ENCODE assay signal across 26 cellular contexts in the genomic region with DNA sequence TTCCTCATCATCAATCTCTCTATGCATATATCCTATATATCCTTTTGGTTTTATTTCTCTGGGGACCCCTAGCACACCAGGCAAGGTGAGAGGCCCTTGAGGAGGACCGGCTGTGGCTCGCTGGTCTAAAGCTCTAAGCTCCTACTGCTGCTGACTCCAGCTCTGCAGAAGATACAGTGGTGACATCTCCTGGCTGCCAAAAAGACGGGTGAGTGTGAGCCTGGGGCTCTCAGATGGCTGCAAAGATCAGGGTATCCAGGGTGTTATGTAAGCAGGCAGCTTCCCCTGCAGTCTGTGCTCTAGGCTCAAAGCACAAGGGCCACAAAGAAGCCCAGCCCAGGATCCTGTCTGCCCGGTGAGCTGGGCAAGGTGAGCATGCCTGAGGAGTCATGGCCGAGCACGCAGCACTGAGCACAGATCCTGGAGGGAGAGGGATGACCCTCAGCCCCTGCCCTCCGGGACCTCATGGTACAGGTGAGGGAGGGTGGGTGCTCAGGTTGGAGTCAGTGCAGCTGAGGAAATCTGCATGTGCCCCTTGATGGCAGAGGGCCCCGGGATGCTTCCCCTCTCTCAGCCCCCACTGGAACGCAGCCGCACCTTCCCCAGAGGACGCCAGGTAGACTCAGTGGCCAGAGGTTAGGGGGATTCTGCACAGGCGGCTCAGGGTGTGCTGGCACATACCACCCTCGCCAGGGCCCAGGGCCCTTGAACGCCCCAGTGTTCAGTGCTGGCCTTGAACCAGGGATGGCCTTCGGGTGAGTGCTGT.
DNase-seq lines count a peak whose midpoint lies in the region; ATAC-seq and TF ChIP-seq lines count a peak whose summit lies in the region.
"Had no signal": no experiment of that assay in that cellular context is flagged by ENCODE, and none has a peak within 500 bp of the region (broad histone marks: within the 10 kb centered on the region; RNA-seq: fewer than 3 reads in every experiment).

No MANE protein-coding gene starts in this region.

- H3K27ac ChIP-seq in coronary artery = no peak overlapping the region
- H3K27ac ChIP-seq: 22Rv1, testis had no signal

- H3K36me3 ChIP-seq in H7 (replicated peaks; ENCODE audit: control insufficient read depth, insufficient read depth, low read length) = no peaks in the 10 kb centered on the region

- H3K4me3 ChIP-seq in H7 (ENCODE audit: insufficient read depth, low read depth, low read length) (no peak overlapping the region), coronary artery (no peak overlapping the region)
- H3K4me3 ChIP-seq: testis had no signal

- no peak for TF ChIP-seq CTCF in coronary artery (IDR thresholded peaks at IDR 0.05)

- H3K36me3 Mint-ChIP-seq in T-helper 1 cell treated with Interleukin-12 subunit alpha and Interleukin-12 subunit beta and Interleukin-4 antibody, amounts not matched to agents 30 μg/mL and 1 μg/mL, for 36 hours (ENCODE audit: low read depth) = peaks cover 3% of the 10 kb centered on the region
- H3K36me3 Mint-ChIP-seq: mesothelial cell of epicardium had no signal

- no peaks in the 10 kb centered on the region for H3K27me3 ChIP-seq in H7 (ENCODE audit: control insufficient read depth, insufficient read depth, low read length)
- H3K27me3 ChIP-seq: testis had no signal

- H3K4me3 Mint-ChIP-seq in T-helper 1 cell treated with Interleukin-12 subunit alpha and Interleukin-12 subunit beta and Interleukin-4 antibody, amounts not matched to agents 30 μg/mL and 1 μg/mL, for 36 hours = no peak overlapping the region
- H3K4me3 Mint-ChIP-seq: mesothelial cell of epicardium; naive thymus-derived CD8-positive, alpha-beta T cell had no signal

- DNase-seq in T-helper 1 cell (no peak), H7 (peak; percentile 25), coronary artery (ENCODE audit: low spot score) (peak; percentile 71), posterior vena cava (ENCODE audit: low spot score) (peak; percentile 78), NCI-H187 treated with DMSO at 0.1 percent for 48 hours (lab: John Stamatoyannopoulos, UW) (no peak), NCI-H1417 (lab: John Stamatoyannopoulos, UW) (no peak)
- DNase-seq: activated CD4-positive, alpha-beta T cell treated with anti-CD3 and anti-CD28 coated beads for 48 hours; AML-193; cerebellar nuclear complex; Kasumi-1; naive thymus-derived CD8-positive, alpha-beta T cell; NCI-H1092 treated with DMSO at 0.1 percent for 48 hours; NCI-H2029 treated with DMSO at 0.1 percent for 48 hours; NCI-H345; NCI-H82; PC-3; Right ventricle myocardium superior; stimulated activated naive CD4-positive, alpha-beta T cell; testis had no signal

- peaks cover 35% of the 10 kb centered on the region for H3K4me1 Mint-ChIP-seq in T-helper 1 cell treated with Interleukin-12 subunit alpha and Interleukin-12 subunit beta and Interleukin-4 antibody, amounts not matched to agents 30 μg/mL and 1 μg/mL, for 36 hours (ENCODE audit: low read depth)

- no peaks in the 10 kb centered on the region for H3K27me3 Mint-ChIP-seq in T-helper 1 cell treated with Interleukin-12 subunit alpha and Interleukin-12 subunit beta and Interleukin-4 antibody, amounts not matched to agents 30 μg/mL and 1 μg/mL, for 36 hours (ENCODE audit: low read depth)

- intact Hi-C loops in posterior vena cava (cut with DNase I) = no loop called here

- peaks cover 2% of the 10 kb centered on the region for H3K9me3 Mint-ChIP-seq in T-helper 1 cell treated with Interleukin-12 subunit alpha and Interleukin-12 subunit beta and Interleukin-4 antibody, amounts not matched to agents 30 μg/mL and 1 μg/mL, for 36 hours

- no peak for ATAC-seq in GM19328 (IDR thresholded peaks at IDR 0.05; ENCODE audit: unreplicated experiment)
- ATAC-seq: activated naive CD4-positive, alpha-beta T cell treated with anti-CD3 and anti-CD28 coated beads, Interleukin-2, amount 50 U/mL, for 72 hours; left lobe of liver; naive thymus-derived CD8-positive, alpha-beta T cell; PC-3 had no signal

- H3K27ac Mint-ChIP-seq in T-helper 1 cell treated with Interleukin-12 subunit alpha and Interleukin-12 subunit beta and Interleukin-4 antibody, amounts not matched to agents 30 μg/mL and 1 μg/mL, for 36 hours = peak overlapping the region; percentile 60
- H3K27ac Mint-ChIP-seq: mesothelial cell of epicardium, progenitor cell of endocrine pancreas had no signal

Comparison
In these comparisons a context has a peak if more than half of its experiments do, and no peak if none do; other contexts are left out.
1. DNase-seq: peak in H7 (single experiment), coronary artery (single experiment) and posterior vena cava (single experiment); none in T-helper 1 cell (0 of 5), NCI-H187 treated with DMSO at 0.1 percent for 48 hours (single experiment) and NCI-H1417 (0 of 3).